ENCODE assay signal across 9 cellular contexts in the genomic region with DNA sequence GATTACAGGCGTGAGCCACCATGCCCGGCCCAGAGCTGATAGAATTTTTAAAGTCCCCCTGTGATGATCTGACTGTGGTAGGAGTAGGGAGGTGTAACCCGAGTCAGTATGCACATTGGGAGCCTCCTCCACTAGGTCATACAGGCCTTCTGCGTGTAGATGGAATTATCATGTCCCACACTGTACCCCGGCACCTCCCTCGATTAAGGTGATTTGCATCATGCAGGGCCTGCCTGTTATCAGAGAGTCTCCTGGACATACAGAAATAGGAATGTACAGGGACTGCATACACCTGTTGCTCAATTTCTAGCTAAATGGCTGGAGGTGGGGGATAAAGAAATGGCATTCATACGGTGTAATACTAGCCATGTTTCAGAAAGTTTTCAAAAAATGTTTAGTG. TPM values are rescaled to one million over a fixed set of nuclear protein-coding genes. Genes with fewer than 3 reads are reported as not detected.
DNase-seq lines count a peak whose midpoint lies in the region; ATAC-seq, FAIRE-seq and TF ChIP-seq lines count a peak whose summit lies in the region.
"Had no signal": no experiment of that assay in that cellular context is flagged by ENCODE, and none has a peak within 500 bp of the region (broad histone marks: within the 10 kb centered on the region; RNA-seq: fewer than 3 reads in every experiment).

No MANE protein-coding gene starts in this region.

- TF ChIP-seq CTCF in PC-3 (conservative IDR thresholded peaks at IDR 0.05; ENCODE audit: low read depth, low read length) (no peak), endothelial cell of umbilical vein (IDR thresholded peaks at IDR 0.05; ENCODE audit: extremely low read depth in 1 of 2, insufficient read depth in 1 of 2, low read depth in 1 of 2, low read length in 2 of 2) (no peak), brain microvascular endothelial cell (IDR thresholded peaks at IDR 0.05; ENCODE audit: low read depth, low read length, missing control alignments) (no peak)

- CTCF ChIA-PET in PC-3 (lab: Charles Lee), result no interaction called here
- CTCF ChIA-PET in endothelial cell of umbilical vein (lab: Charles Lee), result no interaction called here

- H3F3A ChIP-seq in GM23248 (ENCODE audit: insufficient read depth) (peaks cover 24% of the 10 kb centered on the region; the same call in 1 of the 2 replicates), PC-3 (ENCODE audit: low read length, unreplicated experiment) (no peaks in the 10 kb centered on the region)

- H3K9ac ChIP-seq in GM23248 (no peak overlapping the region), PC-3 (ENCODE audit: low read length) (no peak overlapping the region), endothelial cell of umbilical vein (replicated peaks; ENCODE audit: extremely low read depth, insufficient read depth, low read length) (peak overlapping the region; percentile 66), rectal smooth muscle tissue (ENCODE audit: low read length) (no peak overlapping the region)

- DNase-seq in GM23248, result no peak
- no peak for DNase-seq in PC-3
- DNase-seq in endothelial cell of umbilical vein (ENCODE audit: low read depth, low spot score), result no peak
- DNase-seq in brain microvascular endothelial cell, result no peak
- DNase-seq in NCI-H146 treated with DMSO at 0.1 percent for 48 hours (lab: John Stamatoyannopoulos, UW; ENCODE audit: unreplicated experiment), result no peak
- DNase-seq in anterior cingulate cortex (lab: John Stamatoyannopoulos, UW), result no peak
- no peak for DNase-seq in NCI-H1694 (lab: John Stamatoyannopoulos, UW)

- H3K27ac ChIP-seq in GM23248 (peak overlapping the region; percentile 83), PC-3 (ENCODE audit: low read length) (no peak overlapping the region), endothelial cell of umbilical vein (ENCODE audit: insufficient read depth, low read depth, low read length) (peak overlapping the region; percentile 95), rectal smooth muscle tissue (ENCODE audit: low read depth, low read length) (no peak overlapping the region), brain microvascular endothelial cell (no peak overlapping the region)

- in situ Hi-C loops in GM23248 (cut with MboI) (no loop called here), brain microvascular endothelial cell (cut with HindIII; ENCODE audit: low pct_ligation_motif_present, low sequenced_read_pairs) (no loop called here)

- H3K4me3 ChIP-seq in GM23248 (peak overlapping the region; percentile 89), PC-3 (ENCODE audit: low read length) (peak overlapping the region; percentile 81; the same call in 1 of the 2 replicates), endothelial cell of umbilical vein (replicated peaks in 1 of 3; ENCODE audit: insufficient read depth in 1 of 3, low read depth in 1 of 3, low read length in 3 of 3) (no peak overlapping the region), rectal smooth muscle tissue (ENCODE audit: low read length) (peak overlapping the region; percentile 100), brain microvascular endothelial cell (ENCODE audit: low read depth, low read length) (no peak overlapping the region)

- 0 out of 2 replicates have a peak, but pooled peaks cover 4% of the 10 kb centered on the region for H3K4me1 ChIP-seq in GM23248 (ENCODE audit: insufficient read depth)
- peaks cover 8% of the 10 kb centered on the region for H3K4me1 ChIP-seq in PC-3 (ENCODE audit: insufficient read depth, low read length)
- peaks cover 9% of the 10 kb centered on the region for H3K4me1 ChIP-seq in endothelial cell of umbilical vein (ENCODE audit: control insufficient read depth, extremely low read depth, insufficient read depth, low read length)
- H3K4me1 ChIP-seq in rectal smooth muscle tissue (ENCODE audit: control insufficient read depth, insufficient read depth, low read length), result peaks cover 3% of the 10 kb centered on the region

- intact Hi-C loops in PC-3 (cut with micrococcal nuclease), result loop anchor here (2.0 kb wide), 2 partner anchors 25 to 77 kb away; a partner anchor contains a TSS
- intact Hi-C loops in endothelial cell of umbilical vein (cut with micrococcal nuclease), result loop anchor here (2.0 kb wide), 2 partner anchors 59 to 77 kb away; a partner anchor contains a TSS

- H3K9me1 ChIP-seq in endothelial cell of umbilical vein (replicated peaks; ENCODE audit: control insufficient read depth, extremely low read depth, insufficient read depth, low read length), result no peaks in the 10 kb centered on the region

- FAIRE-seq in endothelial cell of umbilical vein (lab: Jason Lieb, UNC), result no peak
- FAIRE-seq: bronchial epithelial cell had no signal

- H2AFZ ChIP-seq in GM23248, result peak overlapping the region; percentile 93
- peak overlapping the region; percentile 84 for H2AFZ ChIP-seq in PC-3 (ENCODE audit: low read length)
- H2AFZ ChIP-seq in endothelial cell of umbilical vein (ENCODE audit: low read depth, low read length), result no peak overlapping the region

- POLR2A ChIA-PET in PC-3 (lab: Charles Lee; ENCODE audit: unreplicated experiment) (no interaction called here), endothelial cell of umbilical vein (lab: Charles Lee) (no interaction called here)

- H3K9me2 ChIP-seq in GM23248 (ENCODE audit: insufficient read depth), result no peaks in the 10 kb centered on the region
- H3K9me2 ChIP-seq in PC-3 (replicated peaks; ENCODE audit: low read length), result no peaks in the 10 kb centered on the region

- H3K79me2 ChIP-seq in GM23248 (ENCODE audit: insufficient read depth), result peaks cover 84% of the 10 kb centered on the region
- peaks cover 28% of the 10 kb centered on the region for H3K79me2 ChIP-seq in PC-3 (ENCODE audit: low read length)
- H3K79me2 ChIP-seq in endothelial cell of umbilical vein (ENCODE audit: control insufficient read depth, insufficient read depth, low read length), result peaks cover 7% of the 10 kb centered on the region

- no peak for TF ChIP-seq POLR2A in endothelial cell of umbilical vein (IDR thresholded peaks at IDR 0.05; ENCODE audit: low read depth, low read length)

- H4K20me1 ChIP-seq in GM23248 (ENCODE audit: insufficient read depth), result no peaks in the 10 kb centered on the region
- no peaks in the 10 kb centered on the region for H4K20me1 ChIP-seq in PC-3 (ENCODE audit: low read length)
- H4K20me1 ChIP-seq in endothelial cell of umbilical vein (replicated peaks; ENCODE audit: control insufficient read depth, extremely low read depth, insufficient read depth, low read length), result no peaks in the 10 kb centered on the region

- BruUV-seq in PC-3 (replicated peaks; lab: Mats Ljungman, UMichigan), result no TSS peak
- no TSS peak for BruUV-seq in endothelial cell of umbilical vein (replicated peaks; lab: Mats Ljungman, UMichigan)

- ATAC-seq in PC-3, result no peak

- 83 to 86% methylated on average over 7 of the region's 7 CpGs for WGBS in GM23248 (ENCODE audit: low coverage in 1 of 2, low lambda C conversion rate in 2 of 2, missing lambda C conversion rate in 2 of 2), 2 experiments

- H3K27me3 ChIP-seq in GM23248 (replicated peaks; ENCODE audit: insufficient read depth) (no peaks in the 10 kb centered on the region), PC-3 (ENCODE audit: low read length) (no peaks in the 10 kb centered on the region), endothelial cell of umbilical vein (ENCODE audit: control insufficient read depth in 2 of 2, insufficient read depth in 2 of 2, low read length in 2 of 2) (no peaks in the 10 kb centered on the region), rectal smooth muscle tissue (ENCODE audit: control insufficient read depth, insufficient read depth, low read length) (no peaks in the 10 kb centered on the region), brain microvascular endothelial cell (replicated peaks) (no peaks in the 10 kb centered on the region)

- dilution Hi-C loops in endothelial cell of umbilical vein (cut with MboI; ENCODE audit: extremely low pct_ligation_motif_present, low sequenced_read_pairs), result no loop called here

- H3K36me3 ChIP-seq in GM23248 (ENCODE audit: low read depth), result peaks cover 16% of the 10 kb centered on the region
- H3K36me3 ChIP-seq in PC-3 (ENCODE audit: low read depth, low read length), result peaks cover 57% of the 10 kb centered on the region
- H3K36me3 ChIP-seq in endothelial cell of umbilical vein (ENCODE audit: control insufficient read depth in 2 of 2, extremely low read depth in 1 of 2, insufficient read depth in 2 of 2, low read length in 2 of 2), result peaks cover 0 to 10% of the 10 kb centered on the region in 2 experiments
- peaks cover 6% of the 10 kb centered on the region for H3K36me3 ChIP-seq in rectal smooth muscle tissue (ENCODE audit: control insufficient read depth, insufficient read depth, low read length)
- H3K36me3 ChIP-seq in brain microvascular endothelial cell (replicated peaks), result peaks cover 35% of the 10 kb centered on the region

- H3K4me2 ChIP-seq in GM23248 (ENCODE audit: unreplicated experiment) (no peak overlapping the region), PC-3 (ENCODE audit: low read length) (peak overlapping the region; percentile 80), endothelial cell of umbilical vein (ENCODE audit: insufficient read depth, low read length) (peak overlapping the region; percentile 90)

- H3K9me3 ChIP-seq in GM23248 (ENCODE audit: low read depth), result no peaks in the 10 kb centered on the region
- H3K9me3 ChIP-seq in PC-3 (ENCODE audit: low read length), result no peaks in the 10 kb centered on the region
- H3K9me3 ChIP-seq in endothelial cell of umbilical vein (replicated peaks; ENCODE audit: control insufficient read depth, insufficient read depth, low read length), result no peaks in the 10 kb centered on the region

RNA-seq across cellular contexts. Expression of a gene that starts 0.9 kb away (rescaled TPM):
- total RNA-seq in GM23248 (2014; rRNA removed; shearing (Covaris generic)), result 33.7 and 35.0 TPM in 2 replicates
- polyA plus RNA-seq in GM23248 (2016; fragmentation: Nextera tagmentation; extraction: Ambion mirVana) (40.2 and 41.3 TPM in 2 replicates), endothelial cell of umbilical vein (25.9 and 29.3 TPM in 2 replicates)
- total RNA-seq in PC-3 (2014; rRNA removed) (104 and 116 TPM in 2 replicates), endothelial cell of umbilical vein (25.8 and 28.4 TPM in 2 replicates)
- polyA plus RNA-seq in endothelial cell of umbilical vein (2011; cell fraction: cytosol; rRNA removed), result 28.0 and 29.4 TPM in 2 replicates
- 122 and 125 TPM in 2 replicates for polyA plus RNA-seq in endothelial cell of umbilical vein (2011; cell fraction: nucleus; rRNA removed)
- 26.8 and 34.9 TPM in 2 replicates for polyA plus RNA-seq in endothelial cell of umbilical vein (2012)
- 29.3 and 30.2 TPM in 2 replicates for polyA minus RNA-seq in endothelial cell of umbilical vein
- 14.8 TPM for polyA minus RNA-seq in endothelial cell of umbilical vein (2011; cell fraction: cytosol; rRNA and poly(A)+ RNA removed)
- polyA minus RNA-seq in endothelial cell of umbilical vein (2011; cell fraction: nucleus; rRNA and poly(A)+ RNA removed), result 61.4 and 66.4 TPM in 2 replicates

RNA-seq across cellular contexts. Expression of a gene that starts 22.5 kb away (rescaled TPM):
- 1.8 and 3.4 TPM in 2 replicates for total RNA-seq in GM23248 (2014; rRNA removed; shearing (Covaris generic))
- 1.5 and 2.1 TPM in 2 replicates for polyA plus RNA-seq in GM23248 (2016; fragmentation: Nextera tagmentation; extraction: Ambion mirVana)
- total RNA-seq in PC-3 (2014; rRNA removed), result 4.0 and 4.3 TPM in 2 replicates
- total RNA-seq in endothelial cell of umbilical vein, result 3.6 and 3.7 TPM in 2 replicates
- 3.6 and 3.9 TPM in 2 replicates for polyA plus RNA-seq in endothelial cell of umbilical vein
- polyA plus RNA-seq in endothelial cell of umbilical vein (2011; cell fraction: cytosol; rRNA removed), result 2.1 and 2.4 TPM in 2 replicates
- polyA plus RNA-seq in endothelial cell of umbilical vein (2011; cell fraction: nucleus; rRNA removed), result 2.7 and 2.8 TPM in 2 replicates
- polyA plus RNA-seq in endothelial cell of umbilical vein (2012), result 1.3 and 1.5 TPM in 2 replicates
- polyA minus RNA-seq in endothelial cell of umbilical vein, result 8.1 and 9.1 TPM in 2 replicates
- 5.2 TPM for polyA minus RNA-seq in endothelial cell of umbilical vein (2011; cell fraction: cytosol; rRNA and poly(A)+ RNA removed)
- polyA minus RNA-seq in endothelial cell of umbilical vein (2011; cell fraction: nucleus; rRNA and poly(A)+ RNA removed), result 2.8 and 3.7 TPM in 2 replicates

RNA-seq across cellular contexts. Expression of a gene that starts 25.5 kb away (rescaled TPM):
- 4.0 and 5.7 TPM in 2 replicates for total RNA-seq in GM23248 (2014; rRNA removed; shearing (Covaris generic))
- polyA plus RNA-seq in GM23248 (2016; fragmentation: Nextera tagmentation; extraction: Ambion mirVana) (1.1 and 1.2 TPM in 2 replicates), endothelial cell of umbilical vein (3.7 and 4.0 TPM in 2 replicates)
- total RNA-seq in PC-3 (2014; rRNA removed) (7.3 and 7.9 TPM in 2 replicates), endothelial cell of umbilical vein (6.3 and 6.8 TPM in 2 replicates)
- 2.4 and 2.7 TPM in 2 replicates for polyA plus RNA-seq in endothelial cell of umbilical vein (2011; cell fraction: cytosol; rRNA removed)
- polyA plus RNA-seq in endothelial cell of umbilical vein (2011; cell fraction: nucleus; rRNA removed), result 9.2 and 10.2 TPM in 2 replicates
- 1.2 and 1.4 TPM in 2 replicates for polyA plus RNA-seq in endothelial cell of umbilical vein (2012)
- polyA minus RNA-seq in endothelial cell of umbilical vein, result 12.1 and 12.5 TPM in 2 replicates
- 5.1 TPM for polyA minus RNA-seq in endothelial cell of umbilical vein (2011; cell fraction: cytosol; rRNA and poly(A)+ RNA removed)
- 6.0 and 9.5 TPM in 2 replicates for polyA minus RNA-seq in endothelial cell of umbilical vein (2011; cell fraction: nucleus; rRNA and poly(A)+ RNA removed)

RNA-seq across cellular contexts. Expression of a gene that starts 49.0 kb away (rescaled TPM):
- 22.0 and 63.7 TPM in 2 replicates for total RNA-seq in GM23248 (2014; rRNA removed; shearing (Covaris generic))
- polyA plus RNA-seq in GM23248 (2016; fragmentation: Nextera tagmentation; extraction: Ambion mirVana) (31.3 and 34.3 TPM in 2 replicates), endothelial cell of umbilical vein (3.7 and 6.2 TPM in 2 replicates)
- total RNA-seq in PC-3 (2014; rRNA removed) (0.92 and 1.9 TPM in 2 replicates), endothelial cell of umbilical vein (0.85 and 2.3 TPM in 2 replicates)
- 1.0 and 1.9 TPM in 2 replicates for polyA plus RNA-seq in endothelial cell of umbilical vein (2011; cell fraction: cytosol; rRNA removed)
- polyA plus RNA-seq in endothelial cell of umbilical vein (2011; cell fraction: nucleus; rRNA removed), result 0.21 and 0.55 TPM in 2 replicates
- 1.2 and 1.9 TPM in 2 replicates for polyA plus RNA-seq in endothelial cell of umbilical vein (2012)
- polyA minus RNA-seq in endothelial cell of umbilical vein, result 0.53 TPM in 1 of 2 replicates, not detected in the other
- not detected for polyA minus RNA-seq in endothelial cell of umbilical vein (2011; cell fraction: cytosol; rRNA and poly(A)+ RNA removed)
- 0.53 TPM in 1 of 2 replicates, not detected in the other for polyA minus RNA-seq in endothelial cell of umbilical vein (2011; cell fraction: nucleus; rRNA and poly(A)+ RNA removed)

RNA-seq across cellular contexts. Expression of a gene that starts 58.3 kb away (rescaled TPM):
- total RNA-seq in GM23248 (2014; rRNA removed; shearing (Covaris generic)), result 0.38 and 0.97 TPM in 2 replicates
- polyA plus RNA-seq in GM23248 (2016; fragmentation: Nextera tagmentation; extraction: Ambion mirVana) (0.65 and 0.72 TPM in 2 replicates), endothelial cell of umbilical vein (0.40 and 0.62 TPM in 2 replicates)
- total RNA-seq in PC-3 (2014; rRNA removed) (2.2 and 4.0 TPM in 2 replicates), endothelial cell of umbilical vein (0.42 and 1.3 TPM in 2 replicates)
- 0.10 and 0.21 TPM in 2 replicates for polyA plus RNA-seq in endothelial cell of umbilical vein (2011; cell fraction: cytosol; rRNA removed)
- 1.2 and 1.7 TPM in 2 replicates for polyA plus RNA-seq in endothelial cell of umbilical vein (2011; cell fraction: nucleus; rRNA removed)
- 0.20 and 0.35 TPM in 2 replicates for polyA plus RNA-seq in endothelial cell of umbilical vein (2012)
- polyA minus RNA-seq in endothelial cell of umbilical vein, result 0.46 and 1.8 TPM in 2 replicates
- polyA minus RNA-seq in endothelial cell of umbilical vein (2011; cell fraction: cytosol; rRNA and poly(A)+ RNA removed), result 1.6 TPM
- 0.82 and 0.87 TPM in 2 replicates for polyA minus RNA-seq in endothelial cell of umbilical vein (2011; cell fraction: nucleus; rRNA and poly(A)+ RNA removed)

Comparison
In these comparisons a context has a peak if more than half of its experiments do, and no peak if none do; other contexts are left out.
1. H3K27ac ChIP-seq: peak in GM23248 (single experiment) and endothelial cell of umbilical vein (single experiment); none in PC-3 (single experiment), rectal smooth muscle tissue (single experiment) and brain microvascular endothelial cell (single experiment).
2. H3K4me3 ChIP-seq: peak in GM23248 (single experiment), PC-3 (single experiment) and rectal smooth muscle tissue (single experiment); none in endothelial cell of umbilical vein (0 of 3) and brain microvascular endothelial cell (single experiment).